Comparison of ENCODE assay signal across 2 cellular contexts in the genomic region with DNA sequence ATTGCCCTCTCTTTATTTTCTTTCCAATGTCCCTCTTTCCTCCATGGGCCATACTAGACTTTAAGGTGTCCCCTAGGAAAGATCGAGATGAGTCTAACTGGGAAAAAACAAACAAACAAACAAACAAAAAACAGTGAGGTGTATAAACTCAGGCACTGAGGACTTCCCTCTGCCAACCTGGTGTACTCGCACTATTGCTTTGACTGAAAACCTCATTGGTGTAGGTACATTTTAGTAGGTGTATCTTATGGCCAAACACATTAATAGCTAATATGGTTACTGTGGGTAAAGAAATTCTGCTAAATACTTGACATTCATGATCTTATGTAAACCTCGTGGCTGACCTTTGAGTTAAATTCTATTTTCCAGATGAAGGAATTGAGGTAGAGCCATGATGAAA.
TF ChIP-seq lines count a peak whose summit lies in the region.

No MANE protein-coding gene starts in this region.

TF ChIP-seq in IMR-90, 13 proteins besides CTCF, POLR2A, EP300 and RAD21:
- TF ChIP-seq, protein P1, sequence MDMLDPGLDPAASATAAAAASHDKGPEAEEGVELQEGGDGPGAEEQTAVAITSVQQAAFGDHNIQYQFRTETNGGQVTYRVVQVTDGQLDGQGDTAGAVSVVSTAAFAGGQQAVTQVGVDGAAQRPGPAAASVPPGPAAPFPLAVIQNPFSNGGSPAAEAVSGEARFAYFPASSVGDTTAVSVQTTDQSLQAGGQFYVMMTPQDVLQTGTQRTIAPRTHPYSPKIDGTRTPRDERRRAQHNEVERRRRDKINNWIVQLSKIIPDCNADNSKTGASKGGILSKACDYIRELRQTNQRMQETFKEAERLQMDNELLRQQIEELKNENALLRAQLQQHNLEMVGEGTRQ (IDR thresholded peaks at IDR 0.05; ENCODE audit: low read depth, low read length): no peak
- no peak for TF ChIP-seq CEBPB (IDR thresholded peaks at IDR 0.05; ENCODE audit: low read depth, low read length)
- no peak for TF ChIP-seq MAFK (IDR thresholded peaks at IDR 0.05; ENCODE audit: low read depth, low read length)
- TF ChIP-seq BHLHE40 (IDR thresholded peaks at IDR 0.05; ENCODE audit: low read depth, low read length): no peak
- no peak for TF ChIP-seq FOS (IDR thresholded peaks at IDR 0.05; ENCODE audit: low read depth, low read length)

TF ChIP-seq in GM12878, 131 proteins besides CTCF, POLR2A, EP300 and RAD21:
- no peak for TF ChIP-seq IRF4 (IDR thresholded peaks at IDR 0.05; ENCODE audit: low read depth, low read length)
- TF ChIP-seq, protein P2, sequence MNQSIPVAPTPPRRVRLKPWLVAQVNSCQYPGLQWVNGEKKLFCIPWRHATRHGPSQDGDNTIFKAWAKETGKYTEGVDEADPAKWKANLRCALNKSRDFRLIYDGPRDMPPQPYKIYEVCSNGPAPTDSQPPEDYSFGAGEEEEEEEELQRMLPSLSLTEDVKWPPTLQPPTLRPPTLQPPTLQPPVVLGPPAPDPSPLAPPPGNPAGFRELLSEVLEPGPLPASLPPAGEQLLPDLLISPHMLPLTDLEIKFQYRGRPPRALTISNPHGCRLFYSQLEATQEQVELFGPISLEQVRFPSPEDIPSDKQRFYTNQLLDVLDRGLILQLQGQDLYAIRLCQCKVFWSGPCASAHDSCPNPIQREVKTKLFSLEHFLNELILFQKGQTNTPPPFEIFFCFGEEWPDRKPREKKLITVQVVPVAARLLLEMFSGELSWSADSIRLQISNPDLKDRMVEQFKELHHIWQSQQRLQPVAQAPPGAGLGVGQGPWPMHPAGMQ (IDR thresholded peaks at IDR 0.05; ENCODE audit: borderline replicate concordance): no peak
- TF ChIP-seq CBX5 (IDR thresholded peaks at IDR 0.05; ENCODE audit: low read depth): no peak
- no peak for TF ChIP-seq BCLAF1 (IDR thresholded peaks at IDR 0.05)
- no peak for TF ChIP-seq ZNF384 (IDR thresholded peaks at IDR 0.05; ENCODE audit: borderline replicate concordance, low read depth, low read length)
- no peak for TF ChIP-seq E2F8 (IDR thresholded peaks at IDR 0.05; ENCODE audit: low read depth, partially characterized antibody)
- no peak for TF ChIP-seq CHD4 (IDR thresholded peaks at IDR 0.05)
- no peak for TF ChIP-seq NRF1 (conservative IDR thresholded peaks at IDR 0.05; ENCODE audit: low read depth, low read length)
- TF ChIP-seq HDGF (IDR thresholded peaks at IDR 0.05): no peak
- no peak for TF ChIP-seq BHLHE40 (IDR thresholded peaks at IDR 0.05; ENCODE audit: borderline replicate concordance in 1 of 2, low read depth in 2 of 2, low read length in 1 of 2)
- no peak for TF ChIP-seq POLR2AphosphoS2 (IDR thresholded peaks at IDR 0.05; ENCODE audit: low read depth, low read length)
- no peak for TF ChIP-seq SRF (IDR thresholded peaks at IDR 0.05; ENCODE audit: low read depth in 2 of 2, low read length in 2 of 2)
